Comparison of ENCODE assay signal across 8 cellular contexts in the genomic region with DNA sequence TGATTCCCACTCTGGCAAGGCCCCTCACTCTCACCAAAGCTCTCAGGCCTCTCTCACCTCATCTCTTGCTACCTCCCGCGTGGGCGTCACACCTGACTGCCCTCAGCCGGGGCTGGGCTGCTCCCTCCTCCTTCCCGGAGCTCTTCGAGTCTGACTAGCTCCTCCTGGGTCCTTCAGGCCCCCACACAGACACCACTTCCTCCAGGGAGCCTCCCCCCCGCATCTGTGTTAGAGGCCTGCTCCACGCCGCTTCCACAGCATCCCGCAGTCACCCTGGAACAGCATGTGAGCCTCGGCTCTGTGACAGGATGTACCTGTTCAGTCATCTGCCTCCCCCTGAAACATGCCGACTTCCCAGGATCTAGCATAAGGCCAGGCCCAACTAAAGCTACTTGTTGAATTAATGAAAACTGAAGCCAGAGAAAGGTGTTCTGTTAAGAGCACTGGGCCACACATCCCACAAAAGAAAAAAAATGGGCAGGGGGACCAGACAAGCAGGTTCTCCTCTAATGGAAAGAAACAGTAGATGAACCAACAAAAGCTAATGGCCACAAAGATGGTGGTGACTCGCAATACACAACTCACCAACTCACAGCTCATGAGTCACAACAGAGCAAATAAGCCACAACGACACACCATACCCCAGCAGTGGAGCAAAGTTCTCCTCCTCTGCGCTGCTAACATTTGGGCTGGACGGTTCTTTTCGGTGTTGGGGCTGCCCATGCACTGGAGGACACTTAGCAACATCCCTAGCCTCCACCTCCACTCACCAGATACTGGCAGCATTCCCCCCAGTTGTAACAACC. TPM values are rescaled to one million over a fixed set of nuclear protein-coding genes. Genes with fewer than 3 reads are reported as not detected.
DNase-seq lines count a peak whose midpoint lies in the region; ATAC-seq and TF ChIP-seq lines count a peak whose summit lies in the region.

No MANE protein-coding gene starts in this region.

- peak overlapping the region; percentile 95 for H3K4me3 Mint-ChIP-seq in HFFc6
- H3K4me3 Mint-ChIP-seq in activated CD4-positive, alpha-beta T cell treated with anti-CD3 and anti-CD28 coated beads, Interleukin-2, amount 10 ng/mL, durations not matched to agents 7 days and 5 days: peak overlapping the region; percentile 95

- CTCF ChIA-PET in activated CD4-positive, alpha-beta T cell treated with anti-CD3 and anti-CD28 coated beads, Interleukin-2, amount 10 ng/mL, durations not matched to agents 7 days and 5 days (lab: Charles Lee): interaction anchor here (0.7 to 1.4 kb wide), 8 partner anchors 13 to 377 kb away, joined by 3 read pairs; a partner anchor contains a TSS

- H3K36me3 Mint-ChIP-seq in HFFc6 (ENCODE audit: low read depth): peaks cover 20% of the 10 kb centered on the region; the same call in 1 of the 2 replicates
- peaks cover 57% of the 10 kb centered on the region for H3K36me3 Mint-ChIP-seq in activated CD4-positive, alpha-beta T cell treated with anti-CD3 and anti-CD28 coated beads, Interleukin-2, amount 10 ng/mL, durations not matched to agents 7 days and 5 days (ENCODE audit: low read depth)

- peaks cover 3% of the 10 kb centered on the region for H3K4me1 ChIP-seq in fibroblast of lung (ENCODE audit: control insufficient read depth, extremely low read depth, insufficient read depth, low read length)

- H3K4me3 ChIP-seq in AG09309 (ENCODE audit: control insufficient read depth, low read depth, low read length) (peak overlapping the region; percentile 3; the same call in 1 of the 2 replicates), fibroblast of lung (replicated peaks in 1 of 4; ENCODE audit: control extremely low read depth in 1 of 4, insufficient read depth in 1 of 4, low read depth in 3 of 4, low read length in 4 of 4) (peak overlapping the region in 1 of 4 experiments; percentile 88)

- no peak for DNase-seq in AG09309 (ENCODE audit: low read depth)
- peak; percentile 53 for DNase-seq in HFFc6
- DNase-seq in activated CD4-positive, alpha-beta T cell treated with anti-CD3 and anti-CD28 coated beads, Interleukin-2, amount 10 ng/mL, durations not matched to agents 7 days and 5 days: peak; percentile 51
- DNase-seq in fibroblast of lung (ENCODE audit: low read depth in 2 of 2): peak in 1 of 2 donors; percentile 39
- peak; percentile 71 for DNase-seq in stimulated activated CD4-positive, alpha-beta T cell treated with anti-CD3 and anti-CD28 coated beads, Interleukin-1b, Interleukin-23, amount 100 ng/mL, for 48 hours
- no peak for DNase-seq in GOT3 (lab: John Stamatoyannopoulos, UW)

- H3K27ac ChIP-seq in fibroblast of lung (ENCODE audit: insufficient read depth, low read length): no peak overlapping the region

- no peaks in the 10 kb centered on the region for H3K9me3 Mint-ChIP-seq in HFFc6
- H3K9me3 Mint-ChIP-seq in activated CD4-positive, alpha-beta T cell treated with anti-CD3 and anti-CD28 coated beads, Interleukin-2, amount 10 ng/mL, durations not matched to agents 7 days and 5 days: no peaks in the 10 kb centered on the region

- POLR2A ChIA-PET in activated CD4-positive, alpha-beta T cell treated with anti-CD3 and anti-CD28 coated beads, Interleukin-2, amount 10 ng/mL, durations not matched to agents 7 days and 5 days (lab: Charles Lee): interaction anchor here (0.6 to 0.9 kb wide), 3 partner anchors 152 to 399 kb away, joined by 3 to 4 read pairs (median 3); a partner anchor contains a TSS

- H3K27me3 ChIP-seq in fibroblast of lung (ENCODE audit: control insufficient read depth, insufficient read depth, low read length): no peaks in the 10 kb centered on the region

- peaks cover 61% of the 10 kb centered on the region for H3K4me1 Mint-ChIP-seq in HFFc6 (ENCODE audit: low read depth)
- peaks cover 64% of the 10 kb centered on the region for H3K4me1 Mint-ChIP-seq in activated CD4-positive, alpha-beta T cell treated with anti-CD3 and anti-CD28 coated beads, Interleukin-2, amount 10 ng/mL, durations not matched to agents 7 days and 5 days

- H4K20me1 ChIP-seq in fibroblast of lung (ENCODE audit: control insufficient read depth, extremely low read depth, insufficient read depth, low read length): no peaks in the 10 kb centered on the region

- no peaks in the 10 kb centered on the region for H3K36me3 ChIP-seq in fibroblast of lung (ENCODE audit: control insufficient read depth, insufficient read depth, low read length)

- no peak overlapping the region for H3K9ac ChIP-seq in fibroblast of lung (ENCODE audit: insufficient read depth, low read length)

- TF ChIP-seq CTCF in AG09309 (IDR thresholded peaks at IDR 0.05; ENCODE audit: control insufficient read depth, insufficient read depth, low read depth, low read length, missing control alignments) (no peak), HFFc6 (IDR thresholded peaks at IDR 0.05) (no peak), fibroblast of lung (conservative IDR thresholded peaks at IDR 0.05 in 1 of 2, IDR thresholded peaks at IDR 0.05 in 1 of 2; ENCODE audit: low read depth in 1 of 2, low read length in 2 of 2) (no peak)

- H3K27me3 Mint-ChIP-seq in HFFc6 (ENCODE audit: insufficient read depth): no peaks in the 10 kb centered on the region; the same call in none of the 2 replicates
- H3K27me3 Mint-ChIP-seq in activated CD4-positive, alpha-beta T cell treated with anti-CD3 and anti-CD28 coated beads, Interleukin-2, amount 10 ng/mL, durations not matched to agents 7 days and 5 days: no peaks in the 10 kb centered on the region

- no peaks in the 10 kb centered on the region for H3K9me3 ChIP-seq in fibroblast of lung (ENCODE audit: control insufficient read depth, insufficient read depth, low read depth, low read length)

- H3K79me2 ChIP-seq in fibroblast of lung (ENCODE audit: control insufficient read depth, insufficient read depth, low read length): peaks cover 76% of the 10 kb centered on the region

- H2AFZ ChIP-seq in fibroblast of lung (ENCODE audit: low read length): no peak overlapping the region

- peak overlapping the region; percentile 89 for H3K27ac Mint-ChIP-seq in HFFc6
- H3K27ac Mint-ChIP-seq in activated CD4-positive, alpha-beta T cell treated with anti-CD3 and anti-CD28 coated beads, Interleukin-2, amount 10 ng/mL, durations not matched to agents 7 days and 5 days: peak overlapping the region; percentile 98

- peak overlapping the region; percentile 23 for H3K4me2 ChIP-seq in fibroblast of lung (ENCODE audit: extremely low read depth, insufficient read depth, low read length)

- ATAC-seq in GM18868 (IDR thresholded peaks at IDR 0.05; ENCODE audit: unreplicated experiment): no peak
- no peak for ATAC-seq in HG02678 (IDR thresholded peaks at IDR 0.05; ENCODE audit: unreplicated experiment)

RNA-seq across cellular contexts. Expression of a gene that starts 3.0 kb away (rescaled TPM):
- total RNA-seq in HFFc6 (2021; fragmentation: NEBNext Ultra II Directional; extraction: Animal tissue kit (Norgen Biotek cat#: 25700)): 10 to 100 TPM; 85.8 to 93.7 (median 88.9) TPM
- 100 to 1,000 TPM; 189 to 222 TPM for total RNA-seq in activated CD4-positive, alpha-beta T cell treated with anti-CD3 and anti-CD28 coated beads, Interleukin-2, amount 10 ng/mL, durations not matched to agents 7 days and 5 days
- 19.3 and 34.0 TPM in 2 replicates for total RNA-seq in fibroblast of lung
- polyA plus RNA-seq in fibroblast of lung: 28.5 and 43.1 TPM in 2 replicates
- 31.9 and 51.3 TPM in 2 replicates for polyA plus RNA-seq in fibroblast of lung (2012)
- 114 and 154 TPM in 2 replicates for polyA minus RNA-seq in fibroblast of lung (ENCODE audit: low replicate concordance)

RNA-seq across cellular contexts. Expression of a gene that starts 24.1 kb away (rescaled TPM):
- 10 to 100 TPM; 37.5 to 43.1 (median 42.5) TPM for total RNA-seq in HFFc6 (2021; fragmentation: NEBNext Ultra II Directional; extraction: Animal tissue kit (Norgen Biotek cat#: 25700))
- total RNA-seq in activated CD4-positive, alpha-beta T cell treated with anti-CD3 and anti-CD28 coated beads, Interleukin-2, amount 10 ng/mL, durations not matched to agents 7 days and 5 days: 10 to 100 TPM; 23.1 to 26.9 TPM
- 19.8 and 21.5 TPM in 2 replicates for total RNA-seq in fibroblast of lung
- polyA plus RNA-seq in fibroblast of lung: 12.5 and 15.8 TPM in 2 replicates
- polyA plus RNA-seq in fibroblast of lung (2012): 26.9 and 42.7 TPM in 2 replicates
- polyA minus RNA-seq in fibroblast of lung (ENCODE audit: low replicate concordance): 20.4 and 22.7 TPM in 2 replicates

RNA-seq across cellular contexts. Expression of a gene that starts 27.3 kb away (rescaled TPM):
- 1 to 10 TPM; 1.8 to 2.7 (median 2.0) TPM for total RNA-seq in HFFc6 (2021; fragmentation: NEBNext Ultra II Directional; extraction: Animal tissue kit (Norgen Biotek cat#: 25700))
- total RNA-seq in activated CD4-positive, alpha-beta T cell treated with anti-CD3 and anti-CD28 coated beads, Interleukin-2, amount 10 ng/mL, durations not matched to agents 7 days and 5 days: 10 to 100 TPM; 12.7 to 16.7 TPM
- 1.3 TPM in 2 replicates for total RNA-seq in fibroblast of lung
- 0.34 and 0.62 TPM in 2 replicates for polyA plus RNA-seq in fibroblast of lung
- 1.3 and 1.8 TPM in 2 replicates for polyA plus RNA-seq in fibroblast of lung (2012)
- polyA minus RNA-seq in fibroblast of lung (ENCODE audit: low replicate concordance): 1.7 and 1.8 TPM in 2 replicates

RNA-seq across cellular contexts. Expression of a gene that starts 28.0 kb away (rescaled TPM):
- total RNA-seq in HFFc6 (2021; fragmentation: NEBNext Ultra II Directional; extraction: Animal tissue kit (Norgen Biotek cat#: 25700)): 10 to 100 TPM; 10.9 to 12.0 (median 11.3) TPM
- total RNA-seq in activated CD4-positive, alpha-beta T cell treated with anti-CD3 and anti-CD28 coated beads, Interleukin-2, amount 10 ng/mL, durations not matched to agents 7 days and 5 days: 1 to 10 TPM; 6.8 TPM
- 3.9 and 5.1 TPM in 2 replicates for total RNA-seq in fibroblast of lung
- 5.1 and 8.4 TPM in 2 replicates for polyA plus RNA-seq in fibroblast of lung
- 3.2 and 4.5 TPM in 2 replicates for polyA plus RNA-seq in fibroblast of lung (2012)
- 5.6 TPM in 2 replicates for polyA minus RNA-seq in fibroblast of lung (ENCODE audit: low replicate concordance)

RNA-seq across cellular contexts. Expression of a gene that starts 46.5 kb away (rescaled TPM):
- 1 to 10 TPM in 1 of 6 experiments, under 1 TPM in 5; 0.45 to 1.0 (median 0.59) TPM for total RNA-seq in HFFc6 (2021; fragmentation: NEBNext Ultra II Directional; extraction: Animal tissue kit (Norgen Biotek cat#: 25700))
- not detected for total RNA-seq in activated CD4-positive, alpha-beta T cell treated with anti-CD3 and anti-CD28 coated beads, Interleukin-2, amount 10 ng/mL, durations not matched to agents 7 days and 5 days
- total RNA-seq in fibroblast of lung: 7.7 and 19.5 TPM in 2 replicates
- 2.5 and 4.4 TPM in 2 replicates for polyA plus RNA-seq in fibroblast of lung
- 2.9 and 5.2 TPM in 2 replicates for polyA plus RNA-seq in fibroblast of lung (2012)
- polyA minus RNA-seq in fibroblast of lung (ENCODE audit: low replicate concordance): 14.9 and 20.1 TPM in 2 replicates

Comparison
In these comparisons a context has a peak if more than half of its experiments do, and no peak if none do; other contexts are left out.
1. DNase-seq: peak in HFFc6 (single experiment), activated CD4-positive, alpha-beta T cell treated with anti-CD3 and anti-CD28 coated beads, Interleukin-2, amount 10 ng/mL, durations not matched to agents 7 days and 5 days (single experiment) and stimulated activated CD4-positive, alpha-beta T cell treated with anti-CD3 and anti-CD28 coated beads, Interleukin-1b, Interleukin-23, amount 100 ng/mL, for 48 hours (single experiment); none in AG09309 (single experiment) and GOT3 (single experiment).